ENCODE assay signal across 26 cellular contexts in the genomic region with DNA sequence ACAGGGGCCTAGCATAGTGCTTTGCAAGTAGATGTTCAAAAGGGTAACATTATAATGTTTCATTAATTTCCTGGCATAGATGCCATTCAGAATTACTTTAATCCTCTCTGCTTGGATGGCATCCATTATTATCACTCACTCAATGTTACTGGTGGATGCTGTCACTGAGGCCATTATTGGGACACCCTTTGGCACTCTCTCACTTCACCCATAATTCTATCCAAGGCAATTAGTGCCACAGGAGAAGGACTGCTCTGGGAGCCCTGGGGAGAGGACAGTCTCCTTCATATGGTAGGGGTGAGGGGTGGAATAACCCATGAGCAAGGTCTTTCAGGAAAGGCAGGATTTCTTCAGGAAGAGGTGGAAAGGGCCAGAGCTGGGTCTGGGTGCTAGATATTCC. TPM values are rescaled to one million over a fixed set of nuclear protein-coding genes. Genes with fewer than 3 reads are reported as not detected.
DNase-seq lines count a peak whose midpoint lies in the region; ATAC-seq and TF ChIP-seq lines count a peak whose summit lies in the region.
"Had no signal": no experiment of that assay in that cellular context is flagged by ENCODE, and none has a peak within 500 bp of the region (broad histone marks: within the 10 kb centered on the region; RNA-seq: fewer than 3 reads in every experiment).

No MANE protein-coding gene starts in this region.

- intact Hi-C loops in Right ventricle myocardium superior (cut with DNase I): no loop called here
- intact Hi-C loops in right cardiac atrium (cut with DNase I): no loop called here
- intact Hi-C loops in sigmoid colon (cut with DNase I): no loop called here

- H3K4me3 Mint-ChIP-seq in activated T-cell treated with anti-CD3 and anti-CD28 coated beads, Interleukin-2, amount 50 U/mL, for 72 hours: no peak overlapping the region
- no peak overlapping the region for H3K4me3 Mint-ChIP-seq in stimulated activated effector memory CD8-positive, alpha-beta T cell treated with anti-CD3 and anti-CD28 coated beads, Interleukin-12 subunit alpha, Interleukin-12 subunit beta, amount 100 ng/mL, for 72 hours
- H3K4me3 Mint-ChIP-seq: CD8-positive, alpha-beta memory T cell had no signal

- no peak for TF ChIP-seq CTCF in sigmoid colon (IDR thresholded peaks at IDR 0.05)

- H3K9me3 ChIP-seq in right cardiac atrium (ENCODE audit: control insufficient read depth, low read length) (no peaks in the 10 kb centered on the region), sigmoid colon (no peaks in the 10 kb centered on the region)
- H3K9me3 ChIP-seq: SJSA1 had no signal

- H3K4me1 Mint-ChIP-seq in activated T-cell treated with anti-CD3 and anti-CD28 coated beads, Interleukin-2, amount 50 U/mL, for 72 hours (ENCODE audit: low read depth): no peaks in the 10 kb centered on the region
- no peaks in the 10 kb centered on the region for H3K4me1 Mint-ChIP-seq in stimulated activated effector memory CD8-positive, alpha-beta T cell treated with anti-CD3 and anti-CD28 coated beads, Interleukin-12 subunit alpha, Interleukin-12 subunit beta, amount 100 ng/mL, for 72 hours
- H3K4me1 Mint-ChIP-seq: CD8-positive, alpha-beta memory T cell had no signal

- peaks cover 5 to 38% (median 14%) of the 10 kb centered on the region in 4 donors for H3K36me3 ChIP-seq in sigmoid colon
- H3K36me3 ChIP-seq: SJSA1 had no signal

- no peaks in the 10 kb centered on the region for H3K36me3 Mint-ChIP-seq in activated T-cell treated with anti-CD3 and anti-CD28 coated beads, Interleukin-2, amount 50 U/mL, for 72 hours (ENCODE audit: insufficient read depth in 2 of 2)
- no peaks in the 10 kb centered on the region for H3K36me3 Mint-ChIP-seq in stimulated activated effector memory CD8-positive, alpha-beta T cell treated with anti-CD3 and anti-CD28 coated beads, Interleukin-12 subunit alpha, Interleukin-12 subunit beta, amount 100 ng/mL, for 72 hours

- DNase-seq in activated T-cell treated with anti-CD3 and anti-CD28 coated beads, Interleukin-2, amount 50 U/mL, for 72 hours: no peak
- no peak for DNase-seq in activated T-cell treated with anti-CD3 and anti-CD28 coated beads for 4 hours
- DNase-seq in Right ventricle myocardium superior: no peak
- no peak for DNase-seq in right cardiac atrium
- DNase-seq in stimulated activated effector memory CD8-positive, alpha-beta T cell treated with anti-CD3 and anti-CD28 coated beads, Interleukin-12 subunit alpha, Interleukin-12 subunit beta, amount 100 ng/mL, for 72 hours (ENCODE audit: low spot score in 2 of 2): no peak
- DNase-seq in sigmoid colon: no peak
- DNase-seq in NCI-H1092 (lab: John Stamatoyannopoulos, UW): no peak
- DNase-seq: 8988T; AML-193; C1 segment of cervical spinal cord; Calu3; CD8-positive, alpha-beta memory T cell; GOT3; Karpas-422; MV-4-11; NCI-H1694; NCI-H2171; NCI-H524; NCI-H82 had no signal

- TF ChIP-seq POLR2A in sigmoid colon (IDR thresholded peaks at IDR 0.05): no peak

- H3K27me3 Mint-ChIP-seq in activated T-cell treated with anti-CD3 and anti-CD28 coated beads, Interleukin-2, amount 50 U/mL, for 72 hours (ENCODE audit: low read depth): no peaks in the 10 kb centered on the region
- H3K27me3 Mint-ChIP-seq: CD8-positive, alpha-beta memory T cell had no signal

- TF ChIP-seq EP300 in sigmoid colon (IDR thresholded peaks at IDR 0.05): no peak

- peak overlapping the region; percentile 17 for H3K27ac Mint-ChIP-seq in activated T-cell treated with anti-CD3 and anti-CD28 coated beads, Interleukin-2, amount 50 U/mL, for 72 hours
- peak overlapping the region; percentile 77 for H3K27ac Mint-ChIP-seq in stimulated activated effector memory CD8-positive, alpha-beta T cell treated with anti-CD3 and anti-CD28 coated beads, Interleukin-12 subunit alpha, Interleukin-12 subunit beta, amount 100 ng/mL, for 72 hours

- no peaks in the 10 kb centered on the region for H3K27me3 ChIP-seq in right cardiac atrium (ENCODE audit: control insufficient read depth, insufficient read depth)
- H3K27me3 ChIP-seq in sigmoid colon: no peaks in the 10 kb centered on the region
- H3K27me3 ChIP-seq: SJSA1 had no signal

- H3K27ac ChIP-seq in right cardiac atrium (ENCODE audit: low read length) (peak overlapping the region; percentile 9), sigmoid colon (no peak overlapping the region)
- H3K27ac ChIP-seq: SJSA1 had no signal

- ATAC-seq in activated T-cell treated with anti-CD3 and anti-CD28 coated beads, Interleukin-2, amount 50 U/mL, for 72 hours (replicated peaks in 1 of 2): no peak
- ATAC-seq in Right ventricle myocardium superior (ENCODE audit: poor library complexity): peak; percentile 54
- peak; percentile 30 to 44 for ATAC-seq in right cardiac atrium
- ATAC-seq in stimulated activated effector memory CD8-positive, alpha-beta T cell treated with anti-CD3 and anti-CD28 coated beads, Interleukin-12 subunit alpha, Interleukin-12 subunit beta, amount 100 ng/mL, for 72 hours: no peak
- no peak for ATAC-seq in GM18867 (IDR thresholded peaks at IDR 0.05; ENCODE audit: unreplicated experiment)
- ATAC-seq: HCT116, Panc1 had no signal

- H3K9me3 Mint-ChIP-seq in activated T-cell treated with anti-CD3 and anti-CD28 coated beads, Interleukin-2, amount 50 U/mL, for 72 hours: no peaks in the 10 kb centered on the region
- no peaks in the 10 kb centered on the region for H3K9me3 Mint-ChIP-seq in stimulated activated effector memory CD8-positive, alpha-beta T cell treated with anti-CD3 and anti-CD28 coated beads, Interleukin-12 subunit alpha, Interleukin-12 subunit beta, amount 100 ng/mL, for 72 hours
- H3K9me3 Mint-ChIP-seq: CD8-positive, alpha-beta memory T cell had no signal

- H3K4me3 ChIP-seq in right cardiac atrium (ENCODE audit: low read length) (no peak overlapping the region), sigmoid colon (no peak overlapping the region)
- H3K4me3 ChIP-seq: SJSA1 had no signal

- peaks cover 5% of the 10 kb centered on the region for H3K4me1 ChIP-seq in right cardiac atrium (ENCODE audit: control insufficient read depth, insufficient read depth, low read length)
- H3K4me1 ChIP-seq in sigmoid colon: no peaks in the 10 kb centered on the region

RNA-seq across cellular contexts. Expression of a gene that starts 28.7 kb away (rescaled TPM):
- total RNA-seq in activated T-cell treated with anti-CD3 and anti-CD28 coated beads, Interleukin-2, amount 50 U/mL, for 72 hours: not detected
- total RNA-seq in Right ventricle myocardium superior (0.46 TPM), right cardiac atrium (under 1 TPM in 3 of 4 donors, not detected in 1; 0.29 to 0.54 (median 0.42) TPM), sigmoid colon (not detected)
- polyA plus RNA-seq in right cardiac atrium (0.32 TPM), sigmoid colon (not detected)
- total RNA-seq: CD8-positive, alpha-beta memory T cell; G401; M059J; SJSA1 had no signal
- polyA plus RNA-seq: AG04450; CD8-positive, alpha-beta memory T cell had no signal

RNA-seq across cellular contexts. Expression of a gene that starts 38.6 kb away (rescaled TPM):
- total RNA-seq in activated T-cell treated with anti-CD3 and anti-CD28 coated beads, Interleukin-2, amount 50 U/mL, for 72 hours: under 1 TPM; 0.46 TPM
- 114 TPM for total RNA-seq in Right ventricle myocardium superior
- total RNA-seq in right cardiac atrium: 10 to 100 TPM; 72.1 to 95.2 (median 78.6) TPM
- 65.8 TPM for polyA plus RNA-seq in right cardiac atrium
- 10 to 100 TPM in 2 of 4 donors, 1 to 10 TPM in 2; 3.9 to 41.0 (median 14.2) TPM for total RNA-seq in sigmoid colon
- polyA plus RNA-seq in sigmoid colon: 1 to 10 TPM in 1 of 3 donors, under 1 TPM in 2; under 0.01 to 2.4 (median under 0.01) TPM

Comparison
In these comparisons a context has a peak if more than half of its experiments do, and no peak if none do; other contexts are left out.
1. ATAC-seq: peak in Right ventricle myocardium superior (single experiment) and right cardiac atrium (2 of 2); none in activated T-cell treated with anti-CD3 and anti-CD28 coated beads, Interleukin-2, amount 50 U/mL, for 72 hours (0 of 2), stimulated activated effector memory CD8-positive, alpha-beta T cell treated with anti-CD3 and anti-CD28 coated beads, Interleukin-12 subunit alpha, Interleukin-12 subunit beta, amount 100 ng/mL, for 72 hours (single experiment) and GM18867 (single experiment).